In the genomic region with DNA sequence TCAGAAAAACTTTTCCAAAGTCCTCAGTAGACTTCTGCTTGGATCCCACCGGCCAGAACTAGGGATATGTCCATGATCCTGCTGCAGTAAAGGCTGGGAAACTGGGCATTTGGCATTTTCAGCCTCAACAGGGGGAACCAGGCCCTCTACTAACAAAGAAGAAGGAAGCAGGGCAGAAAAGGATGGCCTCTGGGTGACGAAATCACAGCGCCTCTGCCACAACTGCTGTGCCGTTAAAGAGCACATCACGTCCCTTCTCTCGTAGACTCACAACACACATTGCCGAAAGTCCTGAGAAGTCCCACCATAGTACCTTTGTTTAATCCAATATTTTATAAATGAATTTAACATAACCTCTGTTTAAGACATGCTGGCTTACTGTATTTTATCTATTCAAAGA, we compare ENCODE assay signal across 20 cellular contexts.
"Had no signal": no experiment of that assay in that cellular context is flagged by ENCODE, and none has a peak within 500 bp of the region (broad histone marks: within the 10 kb centered on the region; RNA-seq: fewer than 3 reads in every experiment).

No MANE protein-coding gene starts in this region.

- ATAC-seq: effector memory CD8-positive, alpha-beta T cell; lower lobe of right lung; natural killer cell treated with Interleukin-12 subunit alpha and Interleukin-12 subunit beta and Interleukin-15 and Interleukin-18, amount 100 ng/mL, for 72 hours had no signal

- DNase-seq: effector memory CD8-positive, alpha-beta T cell; gastrocnemius medialis; immature natural killer cell; left ventricle myocardium inferior; lower lobe of right lung; mesenchymal stem cell; midbrain; nucleus accumbens; ovary; small intestine; stimulated activated CD4-positive, alpha-beta T cell treated with anti-CD3 and anti-CD28 coated beads, Interleukin-12 subunit alpha, Interleukin-12 subunit beta, amount 100 ng/mL, for 4 hours; stimulated activated naive CD4-positive, alpha-beta T cell; stomach; substantia nigra had no signal

- H3K4me3 ChIP-seq: esophagus muscularis mucosa, gastrocnemius medialis, left ventricle myocardium inferior, lower lobe of right lung, neural progenitor cell, ovary, right atrium auricular region, stomach, thoracic aorta had no signal

- H3K9me3 ChIP-seq: esophagus muscularis mucosa, gastrocnemius medialis, left ventricle myocardium inferior, lower lobe of right lung, ovary, right atrium auricular region, stomach, thoracic aorta had no signal

- H3K4me1 ChIP-seq: gastrocnemius medialis, left ventricle myocardium inferior, lower lobe of right lung, neural progenitor cell, stomach had no signal

- H3K36me3 ChIP-seq: lower lobe of right lung, neural progenitor cell, ovary, stomach, thoracic aorta had no signal

- H3K27me3 ChIP-seq: ovary, right atrium auricular region had no signal

- H3K27ac ChIP-seq: epithelial cell of prostate, esophagus muscularis mucosa, gastrocnemius medialis, left ventricle myocardium inferior, lower lobe of right lung, neural progenitor cell, ovary, right atrium auricular region, stomach, thoracic aorta had no signal
